9 cellular contexts compared by ENCODE assay signal in the genomic region with DNA sequence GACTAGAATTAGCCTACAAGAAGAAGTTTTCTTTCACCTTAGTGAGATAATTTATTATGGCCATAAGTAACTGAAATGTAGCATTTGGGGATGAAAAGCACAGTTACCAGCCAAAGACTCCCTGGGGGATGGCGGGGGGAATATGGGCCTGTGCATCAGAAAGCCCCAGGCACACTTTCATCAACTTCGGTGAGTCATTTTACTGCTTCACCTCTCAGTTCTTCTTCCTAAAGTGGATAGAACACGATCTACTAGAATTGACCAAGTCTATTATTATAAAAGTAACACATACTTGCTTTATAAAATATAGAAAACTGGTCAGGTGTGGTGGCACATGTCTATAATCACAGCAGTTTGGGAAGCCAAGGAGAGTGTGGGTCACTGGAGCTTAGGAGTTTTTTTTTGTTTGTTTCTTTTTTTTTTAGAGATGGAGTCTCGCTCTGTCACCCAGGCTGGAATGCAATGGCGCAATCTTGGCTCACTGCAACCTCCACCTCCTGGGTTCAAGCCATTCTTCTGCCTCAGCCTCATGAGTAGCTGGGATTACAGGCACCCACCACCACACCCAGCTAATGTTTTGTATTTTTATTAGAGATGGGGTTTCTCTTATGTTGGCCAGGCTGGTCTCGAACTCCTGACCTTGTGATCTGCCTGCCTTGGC.
DNase-seq lines count a peak whose midpoint lies in the region; ATAC-seq lines count a peak whose summit lies in the region.
"Had no signal": no experiment of that assay in that cellular context is flagged by ENCODE, and none has a peak within 500 bp of the region (broad histone marks: within the 10 kb centered on the region; RNA-seq: fewer than 3 reads in every experiment).

No MANE protein-coding gene starts in this region.

- no peaks in the 10 kb centered on the region for H3K4me1 Mint-ChIP-seq in stimulated activated effector memory CD8-positive, alpha-beta T cell treated with anti-CD3 and anti-CD28 coated beads, Interleukin-12 subunit alpha, Interleukin-12 subunit beta, amount 100 ng/mL, for 72 hours

- DNase-seq in astrocyte of the hippocampus (ENCODE audit: low read depth, low spot score) = peak; percentile 42
- DNase-seq in stimulated activated effector memory CD8-positive, alpha-beta T cell treated with anti-CD3 and anti-CD28 coated beads, Interleukin-12 subunit alpha, Interleukin-12 subunit beta, amount 100 ng/mL, for 72 hours (ENCODE audit: low spot score in 2 of 2) = no peak
- DNase-seq in cerebellar nuclear complex (lab: John Stamatoyannopoulos, UW) = no peak
- no peak for DNase-seq in left ventricle myocardium superior
- DNase-seq: effector CD4-positive, alpha-beta T cell; mesendoderm had no signal

- intact Hi-C loops in left ventricle myocardium superior (cut with micrococcal nuclease) = no loop called here

- H3K36me3 Mint-ChIP-seq in stimulated activated effector memory CD8-positive, alpha-beta T cell treated with anti-CD3 and anti-CD28 coated beads, Interleukin-12 subunit alpha, Interleukin-12 subunit beta, amount 100 ng/mL, for 72 hours = no peaks in the 10 kb centered on the region

- peak; percentile 42 for ATAC-seq in GM21360 (IDR thresholded peaks at IDR 0.05; ENCODE audit: unreplicated experiment)
- ATAC-seq in HG03432 (IDR thresholded peaks at IDR 0.05; ENCODE audit: unreplicated experiment) = peak; percentile 51
- no peak for ATAC-seq in stimulated activated effector memory CD8-positive, alpha-beta T cell treated with anti-CD3 and anti-CD28 coated beads, Interleukin-12 subunit alpha, Interleukin-12 subunit beta, amount 100 ng/mL, for 72 hours
- no peak for ATAC-seq in left ventricle myocardium superior
- no peak for ATAC-seq in HG03280 (IDR thresholded peaks at IDR 0.05; ENCODE audit: unreplicated experiment)

- peak overlapping the region; percentile 29 for H3K27ac Mint-ChIP-seq in stimulated activated effector memory CD8-positive, alpha-beta T cell treated with anti-CD3 and anti-CD28 coated beads, Interleukin-12 subunit alpha, Interleukin-12 subunit beta, amount 100 ng/mL, for 72 hours

- H3K4me3 Mint-ChIP-seq in stimulated activated effector memory CD8-positive, alpha-beta T cell treated with anti-CD3 and anti-CD28 coated beads, Interleukin-12 subunit alpha, Interleukin-12 subunit beta, amount 100 ng/mL, for 72 hours = no peak overlapping the region

- no peaks in the 10 kb centered on the region for H3K9me3 Mint-ChIP-seq in stimulated activated effector memory CD8-positive, alpha-beta T cell treated with anti-CD3 and anti-CD28 coated beads, Interleukin-12 subunit alpha, Interleukin-12 subunit beta, amount 100 ng/mL, for 72 hours

Comparison
In these comparisons a context has a peak if more than half of its experiments do, and no peak if none do; other contexts are left out.
1. ATAC-seq: peak in GM21360 (single experiment) and HG03432 (single experiment); none in stimulated activated effector memory CD8-positive, alpha-beta T cell treated with anti-CD3 and anti-CD28 coated beads, Interleukin-12 subunit alpha, Interleukin-12 subunit beta, amount 100 ng/mL, for 72 hours (single experiment), left ventricle myocardium superior (single experiment) and HG03280 (single experiment).